ENCODE assay signal across 6 cellular contexts in genomic region chr19:1904385-1905070, GRCh38. TPM values are rescaled to one million over a fixed set of nuclear protein-coding genes. Genes with fewer than 3 reads are reported as not detected.
DNase-seq lines count a peak whose midpoint lies in the region; ATAC-seq, FAIRE-seq and TF ChIP-seq lines count a peak whose summit lies in the region.

No MANE protein-coding gene starts in this region.

- H3K27me3 Mint-ChIP-seq in CD4-positive, CD25-positive, alpha-beta regulatory T cell = no peaks in the 10 kb centered on the region
- no peaks in the 10 kb centered on the region for H3K27me3 Mint-ChIP-seq in activated T-cell treated with anti-CD3 and anti-CD28 coated beads, Interleukin-2, amount 50 U/mL, for 72 hours (ENCODE audit: low read depth)

- no TSS peak for BruUV-seq in HCT116 (replicated peaks; lab: Mats Ljungman, UMichigan)

- H2AFZ ChIP-seq in HCT116 (ENCODE audit: low read depth, low read length, poor library complexity, severe bottlenecking) = peak overlapping the region; percentile 72

- H3K9me3 Mint-ChIP-seq in CD4-positive, CD25-positive, alpha-beta regulatory T cell = peaks cover 0 to 2% (median 0%) of the 10 kb centered on the region in 7 donors
- no peaks in the 10 kb centered on the region for H3K9me3 Mint-ChIP-seq in activated T-cell treated with anti-CD3 and anti-CD28 coated beads, Interleukin-2, amount 50 U/mL, for 72 hours

- H3K27me3 ChIP-seq in CD4-positive, CD25-positive, alpha-beta regulatory T cell (ENCODE audit: control insufficient read depth, insufficient read depth, low read length) = no peaks in the 10 kb centered on the region
- H3K27me3 ChIP-seq in HCT116 (ENCODE audit: insufficient read depth, low read length) = no peaks in the 10 kb centered on the region

- no peaks in the 10 kb centered on the region for H4K20me1 ChIP-seq in HCT116 (ENCODE audit: insufficient read depth)

- TF ChIP-seq POLR2A in HCT116 (IDR thresholded peaks at IDR 0.05; ENCODE audit: borderline replicate concordance, extremely low read depth, insufficient read depth, insufficient read length) = no peak

- H3K9me2 ChIP-seq in HCT116 (ENCODE audit: insufficient read depth) = no peaks in the 10 kb centered on the region

- peaks cover 39% of the 10 kb centered on the region for H3K79me2 ChIP-seq in HCT116 (ENCODE audit: insufficient read depth, low read length)

- peak overlapping the region; percentile 62 to 97 (median 79) for H3K27ac Mint-ChIP-seq in CD4-positive, CD25-positive, alpha-beta regulatory T cell
- no peak overlapping the region for H3K27ac Mint-ChIP-seq in activated T-cell treated with anti-CD3 and anti-CD28 coated beads, Interleukin-2, amount 50 U/mL, for 72 hours

- peak overlapping the region; percentile 73 for H3K27ac ChIP-seq in CD4-positive, CD25-positive, alpha-beta regulatory T cell (ENCODE audit: insufficient read depth, low read length, poor library complexity, severe bottlenecking)
- H3K27ac ChIP-seq in HCT116 (ENCODE audit: low read depth, low read length) = peak overlapping the region; percentile 85

- H3K4me2 ChIP-seq in HCT116 (ENCODE audit: low read length) = peak overlapping the region; percentile 99

- TF ChIP-seq CTCF in HCT116 (IDR thresholded peaks at IDR 0.05 in 2 of 3, conservative IDR thresholded peaks at IDR 0.05 in 1 of 3; ENCODE audit: borderline replicate concordance in 1 of 3, insufficient read depth in 1 of 3, low read depth in 2 of 3, low read length in 2 of 3) = no peak

- H3K4me1 Mint-ChIP-seq in CD4-positive, CD25-positive, alpha-beta regulatory T cell = peaks cover 0 to 31% (median 3%) of the 10 kb centered on the region in 4 donors
- H3K4me1 Mint-ChIP-seq in activated T-cell treated with anti-CD3 and anti-CD28 coated beads, Interleukin-2, amount 50 U/mL, for 72 hours (ENCODE audit: low read depth) = peaks cover 45% of the 10 kb centered on the region

- RAD21 ChIA-PET in HCT116 (lab: Charles Lee; ENCODE audit: low non-redundant PET in 1 of 2, low total read pairs in 2 of 2, uncharacterized antibody in 2 of 2, unreplicated experiment in 2 of 2) = no interaction called here

- H3K4me3 ChIP-seq in CD4-positive, CD25-positive, alpha-beta regulatory T cell (ENCODE audit: low read depth, low read length) = no peak overlapping the region
- H3K4me3 ChIP-seq in HCT116 (replicated peaks in 1 of 2; ENCODE audit: low read depth in 1 of 2, low read length in 2 of 2) = peak overlapping the region; percentile 46 to 95

- no peak for TF ChIP-seq RAD21 in HCT116 (IDR thresholded peaks at IDR 0.05; ENCODE audit: low read depth)

- no peak for DNase-seq in CD4-positive, CD25-positive, alpha-beta regulatory T cell
- no peak for DNase-seq in HCT116 (ENCODE audit: low read depth, low spot score)
- DNase-seq in activated T-cell treated with anti-CD3 and anti-CD28 coated beads, Interleukin-2, amount 50 U/mL, for 72 hours = peak in 1 of 2 donors; percentile 37
- peak; percentile 86 for DNase-seq in medulla oblongata (ENCODE audit: extremely low spot score)
- DNase-seq in cerebellum (ENCODE audit: low spot score) = no peak
- DNase-seq in frontal cortex (ENCODE audit: low spot score in 2 of 2) = no peak

- CTCF ChIA-PET in HCT116 (lab: Charles Lee) = interaction anchor here (1.2 kb wide), 2 partner anchors 24 to 29 kb away, joined by 3 read pairs; no protein-coding TSS in a partner anchor

- FAIRE-seq in frontal cortex (lab: Jason Lieb, UNC) = no peak

- H3K36me3 ChIP-seq in CD4-positive, CD25-positive, alpha-beta regulatory T cell (ENCODE audit: control insufficient read depth, insufficient read depth, low read length) = no peaks in the 10 kb centered on the region
- peaks cover 0 to 3% of the 10 kb centered on the region in 2 experiments; a peak in 1 of 4 replicates for H3K36me3 ChIP-seq in HCT116 (ENCODE audit: control insufficient read depth in 1 of 2, insufficient read depth in 2 of 2, low read length in 2 of 2)

- no peak for ATAC-seq in CD4-positive, CD25-positive, alpha-beta regulatory T cell (ENCODE audit: low read depth in 2 of 2)
- ATAC-seq in HCT116 = 0 out of 2 replicates have a peak, but pooled peaks have one; percentile 0
- ATAC-seq in activated T-cell treated with anti-CD3 and anti-CD28 coated beads, Interleukin-2, amount 50 U/mL, for 72 hours (replicated peaks in 1 of 2) = peak in 1 of 2 donors; percentile 4

- H3K9ac ChIP-seq in HCT116 (ENCODE audit: low read length) = peak overlapping the region; percentile 89

- H3K4me1 ChIP-seq in CD4-positive, CD25-positive, alpha-beta regulatory T cell (ENCODE audit: control insufficient read depth, insufficient read depth, low read length, poor library complexity, severe bottlenecking) = peaks cover 15% of the 10 kb centered on the region
- H3K4me1 ChIP-seq in HCT116 (ENCODE audit: control insufficient read depth in 1 of 2, insufficient read depth in 2 of 2, low read length in 2 of 2) = peaks cover 9 to 26% of the 10 kb centered on the region in 2 experiments; a peak in 3 of 4 replicates

- no peaks in the 10 kb centered on the region for H3K36me3 Mint-ChIP-seq in CD4-positive, CD25-positive, alpha-beta regulatory T cell
- no peaks in the 10 kb centered on the region for H3K36me3 Mint-ChIP-seq in activated T-cell treated with anti-CD3 and anti-CD28 coated beads, Interleukin-2, amount 50 U/mL, for 72 hours (ENCODE audit: insufficient read depth in 2 of 2)

- H3K9me3 ChIP-seq in CD4-positive, CD25-positive, alpha-beta regulatory T cell (ENCODE audit: control insufficient read depth in 2 of 2, low read length in 2 of 2) = no peaks in the 10 kb centered on the region
- no peaks in the 10 kb centered on the region for H3K9me3 ChIP-seq in HCT116 (ENCODE audit: control insufficient read depth in 1 of 2, insufficient read depth in 1 of 2, low read depth in 1 of 2, low read length in 2 of 2)

- H3K4me3 Mint-ChIP-seq in CD4-positive, CD25-positive, alpha-beta regulatory T cell = peak overlapping the region; percentile 24 to 97 (median 41)
- H3K4me3 Mint-ChIP-seq in activated T-cell treated with anti-CD3 and anti-CD28 coated beads, Interleukin-2, amount 50 U/mL, for 72 hours = peak overlapping the region; percentile 82 to 84

- POLR2A ChIA-PET in HCT116 (lab: Charles Lee) = interaction anchor here (0.9 to 1.0 kb wide), 2 partner anchors 28 to 635 kb away, joined by 3 read pairs; partner anchors contain the start of gene CIRBP

- intact Hi-C loops in HCT116 (cut with micrococcal nuclease) = loop anchor here (5.0 kb wide), 1 partner anchor 248 kb away; the partner anchor contains the start of gene AP3D1

RNA-seq across cellular contexts. Expression of gene ADAT3, which starts 0.7 kb away (rescaled TPM):
- 6.9 TPM for total RNA-seq in CD4-positive, CD25-positive, alpha-beta regulatory T cell
- polyA plus RNA-seq in CD4-positive, CD25-positive, alpha-beta regulatory T cell = 1 to 10 TPM; 4.4 to 8.8 (median 6.0) TPM
- 15.9 TPM for total RNA-seq in HCT116 (2021; ENCODE audit: unreplicated experiment)
- polyA plus RNA-seq in HCT116 (2012) = 6.2 and 7.5 TPM in 2 replicates
- 1 to 10 TPM; 4.2 to 4.5 TPM for total RNA-seq in activated T-cell treated with anti-CD3 and anti-CD28 coated beads, Interleukin-2, amount 50 U/mL, for 72 hours
- total RNA-seq in cerebellum = 4.0 TPM
- total RNA-seq in frontal cortex = 1.2 TPM

RNA-seq across cellular contexts. Expression of gene SCAMP4, which starts 0.7 kb away (rescaled TPM):
- 20.8 TPM for total RNA-seq in CD4-positive, CD25-positive, alpha-beta regulatory T cell
- polyA plus RNA-seq in CD4-positive, CD25-positive, alpha-beta regulatory T cell = 10 to 100 TPM in 2 of 4 donors, 1 to 10 TPM in 2; 8.2 to 20.3 (median 10.0) TPM
- total RNA-seq in HCT116 (2021; ENCODE audit: unreplicated experiment) (63.3 TPM), cerebellum (19.6 TPM), frontal cortex (11.4 TPM)
- polyA plus RNA-seq in HCT116 (2012) = 47.3 and 49.9 TPM in 2 replicates
- 10 to 100 TPM; 36.5 to 42.6 TPM for total RNA-seq in activated T-cell treated with anti-CD3 and anti-CD28 coated beads, Interleukin-2, amount 50 U/mL, for 72 hours

RNA-seq across cellular contexts. Expression of gene ABHD17A, which starts 19.2 kb away (rescaled TPM):
- total RNA-seq in CD4-positive, CD25-positive, alpha-beta regulatory T cell = 148 TPM
- polyA plus RNA-seq in CD4-positive, CD25-positive, alpha-beta regulatory T cell = 100 to 1,000 TPM; 139 to 202 (median 159) TPM
- total RNA-seq in HCT116 (2021; ENCODE audit: unreplicated experiment) (68.2 TPM), cerebellum (37.5 TPM), frontal cortex (42.0 TPM)
- 39.6 and 42.3 TPM in 2 replicates for polyA plus RNA-seq in HCT116 (2012)
- total RNA-seq in activated T-cell treated with anti-CD3 and anti-CD28 coated beads, Interleukin-2, amount 50 U/mL, for 72 hours = 10 to 100 TPM; 84.2 to 92.1 TPM

RNA-seq across cellular contexts. Expression of gene CSNK1G2, which starts 36.4 kb away (rescaled TPM):
- 101 TPM for total RNA-seq in CD4-positive, CD25-positive, alpha-beta regulatory T cell
- polyA plus RNA-seq in CD4-positive, CD25-positive, alpha-beta regulatory T cell = 10 to 100 TPM; 15.3 to 19.9 (median 17.3) TPM
- total RNA-seq in HCT116 (2021; ENCODE audit: unreplicated experiment) = 97.9 TPM
- 90.6 and 114 TPM in 2 replicates for polyA plus RNA-seq in HCT116 (2012)
- 10 to 100 TPM; 63.7 to 66.5 TPM for total RNA-seq in activated T-cell treated with anti-CD3 and anti-CD28 coated beads, Interleukin-2, amount 50 U/mL, for 72 hours
- 40.3 TPM for total RNA-seq in cerebellum
- 41.6 TPM for total RNA-seq in frontal cortex

RNA-seq across cellular contexts. Expression of gene KLF16, which starts 41.1 kb away (rescaled TPM):
- total RNA-seq in CD4-positive, CD25-positive, alpha-beta regulatory T cell = 40.6 TPM
- polyA plus RNA-seq in CD4-positive, CD25-positive, alpha-beta regulatory T cell = under 1 TPM; 0.28 to 0.86 (median 0.59) TPM
- total RNA-seq in HCT116 (2021; ENCODE audit: unreplicated experiment) (64.3 TPM), cerebellum (2.0 TPM), frontal cortex (2.9 TPM)
- polyA plus RNA-seq in HCT116 (2012) = 29.9 and 33.0 TPM in 2 replicates
- 10 to 100 TPM; 26.4 to 27.5 TPM for total RNA-seq in activated T-cell treated with anti-CD3 and anti-CD28 coated beads, Interleukin-2, amount 50 U/mL, for 72 hours
